Comparison of ENCODE assay signal across 9 cellular contexts in the genomic region with DNA sequence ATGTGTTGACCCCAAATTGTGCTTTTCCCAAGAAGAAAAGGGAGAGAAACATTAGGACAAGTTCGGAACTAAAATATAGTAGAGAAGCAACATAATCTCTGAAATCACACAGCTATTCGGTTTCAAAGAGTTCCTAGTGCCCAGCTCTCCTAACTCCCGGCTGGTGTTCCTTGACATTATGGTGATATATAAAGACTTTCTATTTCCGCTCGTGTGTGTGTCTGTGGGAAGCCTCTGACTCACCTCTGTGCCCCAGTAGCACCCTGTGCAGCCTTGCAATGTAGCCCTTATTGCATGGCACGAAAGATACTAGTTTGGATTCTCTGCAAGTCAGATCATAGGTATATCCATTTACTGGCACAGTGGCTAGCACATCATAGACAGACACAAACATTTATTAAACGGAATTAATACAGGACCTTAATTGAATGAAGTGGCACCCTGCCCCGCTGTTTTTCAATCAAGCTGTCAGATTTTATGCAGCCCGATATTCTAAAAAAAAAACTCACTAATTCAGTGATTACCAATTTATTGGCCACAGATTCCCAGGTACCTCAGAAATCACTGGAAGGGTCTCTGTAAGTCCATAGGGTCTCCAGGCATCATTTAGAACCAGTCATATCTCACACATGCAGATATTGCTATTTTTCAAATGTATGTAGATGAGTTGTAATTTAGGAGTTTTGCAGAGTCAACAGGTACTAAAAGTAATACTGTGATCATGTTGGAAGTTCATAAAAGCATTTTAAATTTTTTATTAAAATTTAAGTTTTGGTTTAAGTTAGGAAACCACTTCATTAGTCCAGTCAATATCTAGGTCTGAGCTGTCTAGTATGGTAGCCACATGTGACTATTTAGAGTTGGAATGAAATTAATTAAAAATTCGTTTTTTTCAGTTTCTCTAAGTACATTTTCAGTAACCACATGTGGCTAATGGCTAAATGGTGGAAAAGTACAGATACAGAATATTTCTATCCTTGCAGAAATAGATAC. TPM values are rescaled to one million over a fixed set of nuclear protein-coding genes. Genes with fewer than 3 reads are reported as not detected.
DNase-seq lines count a peak whose midpoint lies in the region; ATAC-seq, FAIRE-seq and TF ChIP-seq lines count a peak whose summit lies in the region.
"Had no signal": no experiment of that assay in that cellular context is flagged by ENCODE, and none has a peak within 500 bp of the region (broad histone marks: within the 10 kb centered on the region; RNA-seq: fewer than 3 reads in every experiment).

No MANE protein-coding gene starts in this region.

- no peak for FAIRE-seq in bronchial epithelial cell (lab: Jason Lieb, UNC)

- no peaks in the 10 kb centered on the region for H3K36me3 ChIP-seq in bronchial epithelial cell (ENCODE audit: control insufficient read depth, insufficient read depth, low read length)
- H3K36me3 ChIP-seq in subcutaneous abdominal adipose tissue (ENCODE audit: control insufficient read depth in 5 of 5, insufficient read depth in 5 of 5, low read length in 5 of 5), result no peaks in the 10 kb centered on the region

- H3K27ac ChIP-seq in subcutaneous abdominal adipose tissue (ENCODE audit: low read depth, low read length), result peak overlapping the region; percentile 76

- H3K4me3 ChIP-seq in LNCaP clone FGC (ENCODE audit: low read depth, low read length) (peak overlapping the region; percentile 72), bronchial epithelial cell (ENCODE audit: low read depth, low read length) (peak overlapping the region; percentile 60), subcutaneous abdominal adipose tissue (ENCODE audit: low read depth in 1 of 5, low read length in 5 of 5) (peak overlapping the region; percentile 63 to 85 (median 75))

- ATAC-seq in left lobe of liver, result peak; percentile 58
- ATAC-seq in HG02678 (IDR thresholded peaks at IDR 0.05; ENCODE audit: unreplicated experiment), result no peak

- TF ChIP-seq CTCF in LNCaP clone FGC (IDR thresholded peaks at IDR 0.05; ENCODE audit: control insufficient read depth, extremely low read depth, insufficient read depth), result no peak
- no peak for TF ChIP-seq CTCF in bronchial epithelial cell (IDR thresholded peaks at IDR 0.05; ENCODE audit: insufficient read depth, low read length, severe bottlenecking)
- TF ChIP-seq CTCF in GM13976 (IDR thresholded peaks at IDR 0.05; ENCODE audit: borderline replicate concordance, control extremely low read depth, extremely low read depth, insufficient read depth, missing control alignments), result no peak

- in situ Hi-C loops in Caki2 (cut with HindIII; ENCODE audit: low pct_unique_long_range_greater_than_20kb, low sequenced_read_pairs), result no loop called here
- in situ Hi-C loops in GM13976 (cut with MboI; ENCODE audit: low sequenced_read_pairs, unreplicated experiment), result no loop called here

- peak overlapping the region in 3 of 5 donors; percentile 57 to 76 (median 62) for H3K9ac ChIP-seq in subcutaneous abdominal adipose tissue (ENCODE audit: low read length in 5 of 5)

- DNase-seq in Caki2 (ENCODE audit: low read depth), result peak; percentile 44
- DNase-seq in LNCaP clone FGC (ENCODE audit: low read depth), result no peak
- DNase-seq in bronchial epithelial cell (ENCODE audit: low read depth), result peak; percentile 33
- no peak for DNase-seq in left lobe of liver (ENCODE audit: low spot score)
- DNase-seq in GM13976 (ENCODE audit: low spot score), result no peak
- no peak for DNase-seq in NCI-H187 (lab: John Stamatoyannopoulos, UW)

- H3K9me3 ChIP-seq in subcutaneous abdominal adipose tissue (ENCODE audit: control insufficient read depth in 5 of 5, low read length in 5 of 5), result no peaks in the 10 kb centered on the region

- H3K4me1 ChIP-seq in subcutaneous abdominal adipose tissue (ENCODE audit: control insufficient read depth in 5 of 5, insufficient read depth in 5 of 5, low read length in 5 of 5), result peaks cover 0 to 16% (median 6%) of the 10 kb centered on the region in 5 donors

- H3K27me3 ChIP-seq in bronchial epithelial cell (ENCODE audit: control insufficient read depth, insufficient read depth, low read length) (no peaks in the 10 kb centered on the region), subcutaneous abdominal adipose tissue (ENCODE audit: control insufficient read depth in 5 of 5, insufficient read depth in 4 of 5, low read length in 5 of 5) (no peaks in the 10 kb centered on the region)

RNA-seq across cellular contexts. Expression of a gene that starts 43.3 kb away (rescaled TPM):
- 2.8 TPM in 1 of 2 replicates, not detected in the other for total RNA-seq in Caki2 (2014; rRNA removed; shearing (Covaris generic); ENCODE audit: low replicate concordance)
- 0.77 and 0.79 TPM in 2 replicates for total RNA-seq in bronchial epithelial cell
- 0.73 TPM for total RNA-seq in left lobe of liver
- total RNA-seq: NCI-H460 had no signal

Comparison
In these comparisons a context has a peak if more than half of its experiments do, and no peak if none do; other contexts are left out.
1. DNase-seq: peak in Caki2 (single experiment) and bronchial epithelial cell (single experiment); none in LNCaP clone FGC (single experiment), left lobe of liver (single experiment), GM13976 (single experiment) and NCI-H187 (0 of 2).
2. Peak in every context shown above with its lines, with median percentiles within 50 percentile points of each other: H3K4me3 ChIP-seq.